In genomic region chr13:71054358-71054757, GRCh38 we compare ENCODE assay signal across 18 cellular contexts.
DNase-seq lines count a peak whose midpoint lies in the region; ATAC-seq and TF ChIP-seq lines count a peak whose summit lies in the region.
"Had no signal": no experiment of that assay in that cellular context is flagged by ENCODE, and none has a peak within 500 bp of the region (broad histone marks: within the 10 kb centered on the region; RNA-seq: fewer than 3 reads in every experiment).

No MANE protein-coding gene starts in this region.

- H3K4me1 Mint-ChIP-seq in HFFc6 (ENCODE audit: low read depth): no peaks in the 10 kb centered on the region
- H3K4me1 Mint-ChIP-seq: activated naive CD8-positive, alpha-beta T cell treated with anti-CD3 and anti-CD28 coated beads, Interleukin-2, amount 50 U/mL, for 24 hours had no signal

- no peaks in the 10 kb centered on the region for H3K36me3 ChIP-seq in SK-N-SH (replicated peaks in 1 of 2; ENCODE audit: control insufficient read depth in 1 of 2, insufficient read depth in 2 of 2, low read length in 1 of 2)
- H3K36me3 ChIP-seq: esophagus squamous epithelium, WERI-Rb-1 had no signal

- no peaks in the 10 kb centered on the region for H3K27me3 ChIP-seq in SK-N-SH (ENCODE audit: insufficient read depth)
- H3K27me3 ChIP-seq: esophagus squamous epithelium had no signal

- H3K27me3 Mint-ChIP-seq in HFFc6 (ENCODE audit: insufficient read depth): no peaks in the 10 kb centered on the region; the same call in 1 of the 2 replicates
- H3K27me3 Mint-ChIP-seq: activated naive CD8-positive, alpha-beta T cell treated with anti-CD3 and anti-CD28 coated beads, Interleukin-2, amount 50 U/mL, for 24 hours had no signal

- no peaks in the 10 kb centered on the region for H3K4me1 ChIP-seq in SK-N-SH (ENCODE audit: control insufficient read depth in 1 of 2, insufficient read depth in 2 of 2, low read depth in 1 of 2, low read length in 1 of 2)
- H3K4me1 ChIP-seq: esophagus squamous epithelium had no signal

- no peaks in the 10 kb centered on the region for H4K20me1 ChIP-seq in SK-N-SH (ENCODE audit: insufficient read depth)

- CTCF ChIA-PET in SK-N-SH (lab: Yijun Ruan, JAX): no interaction called here

- H3F3A ChIP-seq in SK-N-SH (replicated peaks; ENCODE audit: insufficient read depth): no peaks in the 10 kb centered on the region

- no peak overlapping the region for H3K4me3 Mint-ChIP-seq in HFFc6
- H3K4me3 Mint-ChIP-seq: activated naive CD8-positive, alpha-beta T cell treated with anti-CD3 and anti-CD28 coated beads, Interleukin-2, amount 50 U/mL, for 24 hours had no signal

- peak; percentile 55 for ATAC-seq in GM19372 (IDR thresholded peaks at IDR 0.05; ENCODE audit: low read depth, unreplicated experiment)
- peak; percentile 81 for ATAC-seq in HG02610 (IDR thresholded peaks at IDR 0.05; ENCODE audit: unreplicated experiment)
- peak; percentile 63 for ATAC-seq in HG03175 (IDR thresholded peaks at IDR 0.05; ENCODE audit: unreplicated experiment)
- ATAC-seq: activated naive CD8-positive, alpha-beta T cell treated with anti-CD3 and anti-CD28 coated beads, Interleukin-2, amount 50 U/mL, for 24 hours had no signal

- no peaks in the 10 kb centered on the region for H3K9me2 ChIP-seq in SK-N-SH

- H3K36me3 Mint-ChIP-seq in HFFc6 (ENCODE audit: low read depth): peaks cover 4% of the 10 kb centered on the region; the same call in 1 of the 2 replicates

- no peak for TF ChIP-seq CTCF in GM12864 (IDR thresholded peaks at IDR 0.05; ENCODE audit: low read depth, low read length, missing control alignments)
- no peak for TF ChIP-seq CTCF in SK-N-SH (IDR thresholded peaks at IDR 0.05)
- TF ChIP-seq CTCF in HFFc6 (IDR thresholded peaks at IDR 0.05): no peak

- H3K4me3 ChIP-seq in GM12864 (ENCODE audit: low read depth, low read length) (no peak overlapping the region), SK-N-SH (ENCODE audit: low read depth in 2 of 2, low read length in 1 of 2) (no peak overlapping the region)
- H3K4me3 ChIP-seq: esophagus squamous epithelium, lung, smooth muscle cell had no signal

- no peak overlapping the region for H3K27ac ChIP-seq in SK-N-SH (ENCODE audit: low read depth in 2 of 2, low read length in 1 of 2)
- H3K27ac ChIP-seq: esophagus squamous epithelium, WERI-Rb-1 had no signal

- TF ChIP-seq RAD21 in SK-N-SH (IDR thresholded peaks at IDR 0.05; ENCODE audit: low read length): no peak

- no peak for TF ChIP-seq EP300 in SK-N-SH (IDR thresholded peaks at IDR 0.05; ENCODE audit: borderline replicate concordance in 1 of 2, low read depth in 1 of 2, low read length in 1 of 2)

- peaks cover 38% of the 10 kb centered on the region for H3K9me3 Mint-ChIP-seq in HFFc6

- H3K27ac Mint-ChIP-seq in HFFc6: no peak overlapping the region
- H3K27ac Mint-ChIP-seq: activated naive CD8-positive, alpha-beta T cell treated with anti-CD3 and anti-CD28 coated beads, Interleukin-2, amount 50 U/mL, for 24 hours had no signal

- no peak overlapping the region for H3K4me2 ChIP-seq in SK-N-SH
- H3K4me2 ChIP-seq: smooth muscle cell had no signal

- no peaks in the 10 kb centered on the region for H3K79me2 ChIP-seq in SK-N-SH (ENCODE audit: insufficient read depth)

- no peak overlapping the region for H2AFZ ChIP-seq in SK-N-SH (ENCODE audit: low read depth)

- no peak overlapping the region for H3K9ac ChIP-seq in SK-N-SH

- 29% methylated on average over 1 of the region's 1 CpG for WGBS in SK-N-SH (ENCODE audit: low lambda C conversion rate)

- peak; percentile 7 for DNase-seq in GM12864 (ENCODE audit: low read depth)
- no peak for DNase-seq in SK-N-SH
- DNase-seq in NCI-H1092 treated with DMSO at 0.1 percent for 48 hours (lab: John Stamatoyannopoulos, UW): no peak
- no peak for DNase-seq in HFFc6
- DNase-seq in NCI-H2196 (lab: John Stamatoyannopoulos, UW; ENCODE audit: unreplicated experiment): no peak
- DNase-seq: activated naive CD8-positive, alpha-beta T cell treated with anti-CD3 and anti-CD28 coated beads, Interleukin-2, amount 50 U/mL, for 24 hours; esophagus squamous epithelium; IMR-90; NCI-H1694 treated with DMSO at 0.1 percent for 48 hours; NCI-H774; nucleus accumbens; SIG-M5; WERI-Rb-1 had no signal

- no peaks in the 10 kb centered on the region for H3K9me3 ChIP-seq in SK-N-SH
- H3K9me3 ChIP-seq: esophagus squamous epithelium had no signal

- POLR2A ChIA-PET in SK-N-SH (lab: Yijun Ruan, JAX): no interaction called here

TF ChIP-seq in SK-N-SH, 30 proteins besides CTCF, POLR2A, EP300 and RAD21 (continues in another document):
- TF ChIP-seq CHD2 (IDR thresholded peaks at IDR 0.05; ENCODE audit: low read length, partially characterized antibody): no peak
- no peak for TF ChIP-seq TAF1 (IDR thresholded peaks at IDR 0.05; ENCODE audit: borderline replicate concordance, low read depth, low read length)
- TF ChIP-seq RFX5 (IDR thresholded peaks at IDR 0.05; ENCODE audit: low read length): no peak
- TF ChIP-seq RCOR1 (IDR thresholded peaks at IDR 0.05; ENCODE audit: low read length): no peak
- TF ChIP-seq TCF12 (IDR thresholded peaks at IDR 0.05): no peak
- no peak for TF ChIP-seq GABPA (IDR thresholded peaks at IDR 0.05; ENCODE audit: low read depth)
- TF ChIP-seq, protein P1, sequence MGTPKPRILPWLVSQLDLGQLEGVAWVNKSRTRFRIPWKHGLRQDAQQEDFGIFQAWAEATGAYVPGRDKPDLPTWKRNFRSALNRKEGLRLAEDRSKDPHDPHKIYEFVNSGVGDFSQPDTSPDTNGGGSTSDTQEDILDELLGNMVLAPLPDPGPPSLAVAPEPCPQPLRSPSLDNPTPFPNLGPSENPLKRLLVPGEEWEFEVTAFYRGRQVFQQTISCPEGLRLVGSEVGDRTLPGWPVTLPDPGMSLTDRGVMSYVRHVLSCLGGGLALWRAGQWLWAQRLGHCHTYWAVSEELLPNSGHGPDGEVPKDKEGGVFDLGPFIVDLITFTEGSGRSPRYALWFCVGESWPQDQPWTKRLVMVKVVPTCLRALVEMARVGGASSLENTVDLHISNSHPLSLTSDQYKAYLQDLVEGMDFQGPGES (IDR thresholded peaks at IDR 0.05; ENCODE audit: low read depth, low read length): no peak
- TF ChIP-seq MEF2A (IDR thresholded peaks at IDR 0.05; ENCODE audit: borderline replicate concordance, low read depth): no peak
- no peak for TF ChIP-seq YY1 (IDR thresholded peaks at IDR 0.05; ENCODE audit: low read depth)
- no peak for TF ChIP-seq SIN3A (IDR thresholded peaks at IDR 0.05; ENCODE audit: borderline replicate concordance, low read depth, low read length)
- TF ChIP-seq NRF1 (IDR thresholded peaks at IDR 0.05; ENCODE audit: low read depth, low read length): no peak
- TF ChIP-seq SMC3 (IDR thresholded peaks at IDR 0.05; ENCODE audit: low read depth, low read length): no peak
- no peak for TF ChIP-seq FOXM1 (IDR thresholded peaks at IDR 0.05; ENCODE audit: low read depth)
- TF ChIP-seq USF2 (IDR thresholded peaks at IDR 0.05; ENCODE audit: borderline replicate concordance, low read depth, low read length): no peak
- TF ChIP-seq MAX (IDR thresholded peaks at IDR 0.05; ENCODE audit: low read depth): no peak
- TF ChIP-seq ELF1 (IDR thresholded peaks at IDR 0.05): no peak
- TF ChIP-seq NFIC (IDR thresholded peaks at IDR 0.05; ENCODE audit: borderline replicate concordance): no peak
- TF ChIP-seq TEAD4 (IDR thresholded peaks at IDR 0.05; ENCODE audit: borderline replicate concordance, insufficient read depth): no peak
- TF ChIP-seq ZBTB33 (IDR thresholded peaks at IDR 0.05; ENCODE audit: borderline replicate concordance, low read depth): no peak
